ENCODE assay signal across 1 cellular context in the genomic region with DNA sequence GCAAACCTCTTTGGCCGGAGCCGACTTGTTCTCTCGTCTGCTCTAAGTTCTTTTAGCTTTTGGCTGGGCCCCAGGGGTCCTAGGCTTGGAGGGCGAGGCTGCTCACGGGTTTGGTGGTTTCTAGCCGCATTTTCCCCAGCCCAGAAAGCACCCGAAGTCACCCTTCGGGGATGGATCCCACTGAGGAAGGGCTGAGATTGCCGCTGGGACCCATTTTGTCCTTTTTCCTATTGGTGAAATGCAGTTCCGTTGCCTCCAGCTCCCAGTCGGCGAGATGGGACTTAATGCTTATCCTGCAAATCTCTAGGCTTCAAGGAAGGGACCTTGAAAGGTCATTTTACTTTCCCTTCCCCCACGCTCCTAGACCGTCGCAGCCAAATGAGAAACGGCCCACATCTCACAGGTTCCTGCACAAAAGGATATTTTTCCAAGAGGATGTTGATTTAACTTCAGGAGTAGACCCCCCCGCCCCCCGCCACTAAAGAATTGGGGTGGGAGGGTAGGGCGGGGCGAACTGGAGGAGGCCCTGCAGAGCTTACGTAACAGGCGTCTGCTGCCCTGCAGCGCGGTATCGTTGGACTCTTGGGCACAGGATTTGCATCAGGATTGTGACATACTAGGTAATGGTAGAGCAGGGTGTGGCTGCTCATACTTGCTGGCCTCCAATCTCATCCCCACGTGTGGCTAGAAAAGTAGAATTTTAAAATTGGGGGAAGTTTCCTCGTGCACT.
A peak's percentile ranks its signal among the peaks of the same experiment; 100 is the strongest.
TF ChIP-seq lines count a peak whose summit lies in the region.

No MANE protein-coding gene starts in this region.

TF ChIP-seq in liver, 16 proteins besides CTCF, POLR2A, EP300 and RAD21 (continued from another document):
- TF ChIP-seq, protein P1, sequence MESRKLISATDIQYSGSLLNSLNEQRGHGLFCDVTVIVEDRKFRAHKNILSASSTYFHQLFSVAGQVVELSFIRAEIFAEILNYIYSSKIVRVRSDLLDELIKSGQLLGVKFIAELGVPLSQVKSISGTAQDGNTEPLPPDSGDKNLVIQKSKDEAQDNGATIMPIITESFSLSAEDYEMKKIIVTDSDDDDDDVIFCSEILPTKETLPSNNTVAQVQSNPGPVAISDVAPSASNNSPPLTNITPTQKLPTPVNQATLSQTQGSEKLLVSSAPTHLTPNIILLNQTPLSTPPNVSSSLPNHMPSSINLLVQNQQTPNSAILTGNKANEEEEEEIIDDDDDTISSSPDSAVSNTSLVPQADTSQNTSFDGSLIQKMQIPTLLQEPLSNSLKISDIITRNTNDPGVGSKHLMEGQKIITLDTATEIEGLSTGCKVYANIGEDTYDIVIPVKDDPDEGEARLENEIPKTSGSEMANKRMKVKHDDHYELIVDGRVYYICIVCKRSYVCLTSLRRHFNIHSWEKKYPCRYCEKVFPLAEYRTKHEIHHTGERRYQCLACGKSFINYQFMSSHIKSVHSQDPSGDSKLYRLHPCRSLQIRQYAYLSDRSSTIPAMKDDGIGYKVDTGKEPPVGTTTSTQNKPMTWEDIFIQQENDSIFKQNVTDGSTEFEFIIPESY (IDR thresholded peaks at IDR 0.05) = peak; percentile 59
- TF ChIP-seq EGR1 (IDR thresholded peaks at IDR 0.05; ENCODE audit: low read depth in 2 of 2) (no peak), JUND (IDR thresholded peaks at IDR 0.05) (peak in 1 of 2 donors; percentile 43), HNF4G (IDR thresholded peaks at IDR 0.05) (no peak), NR2F2 (IDR thresholded peaks at IDR 0.05) (no peak)
